Comparison of ENCODE assay signal across 1 cellular context in the genomic region with DNA sequence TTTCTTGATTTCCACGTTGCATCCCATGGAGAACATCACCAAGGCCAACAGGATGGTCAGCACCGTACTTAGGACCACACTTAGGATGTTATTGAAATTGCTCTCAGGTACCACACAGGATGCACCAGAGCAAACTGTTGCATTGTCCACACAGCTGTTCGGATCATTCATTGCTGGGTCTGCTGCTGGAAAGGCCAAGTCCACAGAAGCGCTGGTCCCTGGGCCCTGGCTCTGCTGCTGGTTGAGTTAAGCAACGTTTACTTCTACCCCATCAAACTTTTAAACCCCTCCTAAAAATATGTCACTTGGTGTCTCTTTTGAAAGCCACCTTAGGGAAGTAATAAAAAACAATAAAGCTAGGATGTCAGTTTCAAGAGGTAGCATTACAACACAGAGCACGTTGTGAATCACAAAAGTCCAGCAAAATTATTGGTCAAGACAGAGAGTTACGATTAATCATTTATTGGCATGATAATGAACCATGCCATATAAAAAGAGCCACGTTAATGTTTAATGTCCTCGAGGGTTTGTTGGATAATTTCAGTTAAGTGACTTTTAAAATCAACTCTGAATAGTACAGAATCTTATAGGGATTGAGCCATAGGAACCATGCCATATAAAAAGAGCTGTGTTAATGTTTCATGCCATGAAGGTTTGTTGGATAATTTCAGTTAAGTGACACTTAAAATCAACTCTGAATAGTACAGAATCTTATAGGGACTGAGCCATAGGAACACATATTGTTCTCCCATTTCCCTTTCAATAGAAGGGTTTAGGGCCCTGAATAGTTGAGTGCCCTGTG.
TF ChIP-seq lines count a peak whose summit lies in the region.

Gene SLC10A2, minus strand, starts transcription at position 339 of the 802 bp plus-strand sequence. Its CDS starts 168 bp downstream, at position 171.

TF ChIP-seq in H1, 55 proteins besides CTCF, POLR2A, EP300 and RAD21 (continued from another document):
- TF ChIP-seq TBP (IDR thresholded peaks at IDR 0.05; ENCODE audit: low read depth, low read length) = no peak
- TF ChIP-seq SIN3A (conservative IDR thresholded peaks at IDR 0.05 in 1 of 2, IDR thresholded peaks at IDR 0.05 in 1 of 2; ENCODE audit: low read depth in 1 of 2, low read length in 2 of 2) = no peak
- no peak for TF ChIP-seq RFX5 (IDR thresholded peaks at IDR 0.05; ENCODE audit: borderline replicate concordance, low read depth, low read length)
- no peak for TF ChIP-seq BACH1 (IDR thresholded peaks at IDR 0.05; ENCODE audit: low read length)
- no peak for TF ChIP-seq TAF7 (optimal IDR thresholded peaks at IDR 0.05; ENCODE audit: borderline replicate concordance, low read depth, low read length)
- TF ChIP-seq BRCA1 (IDR thresholded peaks at IDR 0.05; ENCODE audit: low read depth, low read length) = no peak
- no peak for TF ChIP-seq MAFK (IDR thresholded peaks at IDR 0.05; ENCODE audit: low read depth, low read length)
- TF ChIP-seq RXRA (IDR thresholded peaks at IDR 0.05; ENCODE audit: insufficient read depth, low read depth, low read length) = no peak
- TF ChIP-seq CBX5 (IDR thresholded peaks at IDR 0.05; ENCODE audit: low read depth, low read length) = no peak
- no peak for TF ChIP-seq CHD1 (IDR thresholded peaks at IDR 0.05; ENCODE audit: low read depth, low read length)
- TF ChIP-seq YY1 (IDR thresholded peaks at IDR 0.05; ENCODE audit: low read depth, low read length) = no peak
- TF ChIP-seq CTBP2 (IDR thresholded peaks at IDR 0.05; ENCODE audit: borderline replicate concordance, insufficient read depth, insufficient read length, low read length) = no peak
- TF ChIP-seq CHD7 (IDR thresholded peaks at IDR 0.05; ENCODE audit: insufficient replicate concordance, low read length) = no peak
- TF ChIP-seq RBBP5 (IDR thresholded peaks at IDR 0.05; ENCODE audit: borderline replicate concordance, low read depth, low read length) = no peak
- TF ChIP-seq NANOG (IDR thresholded peaks at IDR 0.05; ENCODE audit: insufficient read depth, low read depth, low read length, poor library complexity, severe bottlenecking) = no peak
- TF ChIP-seq KDM4A (IDR thresholded peaks at IDR 0.05; ENCODE audit: low read depth, low read length, severe bottlenecking) = no peak
TF ChIP-seq in H1: peak in this region for 0.
